ENCODE assay signal across 16 cellular contexts in genomic region chr18:39523281-39523680, GRCh38.
DNase-seq lines count a peak whose midpoint lies in the region; ATAC-seq and TF ChIP-seq lines count a peak whose summit lies in the region.
"Had no signal": no experiment of that assay in that cellular context is flagged by ENCODE, and none has a peak within 500 bp of the region (broad histone marks: within the 10 kb centered on the region; RNA-seq: fewer than 3 reads in every experiment).

No MANE protein-coding gene starts in this region.

- intact Hi-C loops in ascending aorta (cut with DNase I): no loop called here
- intact Hi-C loops in sigmoid colon (cut with DNase I): no loop called here

- no peak for TF ChIP-seq CTCF in astrocyte of the spinal cord (IDR thresholded peaks at IDR 0.05; ENCODE audit: low read depth, low read length)
- no peak for TF ChIP-seq CTCF in kidney epithelial cell (IDR thresholded peaks at IDR 0.05; ENCODE audit: insufficient read depth, low read length, poor library complexity, severe bottlenecking)
- TF ChIP-seq CTCF in ascending aorta (IDR thresholded peaks at IDR 0.05): no peak
- no peak for TF ChIP-seq CTCF in sigmoid colon (IDR thresholded peaks at IDR 0.05)

- no peak for TF ChIP-seq POLR2A in sigmoid colon (IDR thresholded peaks at IDR 0.05)

- no peaks in the 10 kb centered on the region for H3K9me3 ChIP-seq in ascending aorta
- no peaks in the 10 kb centered on the region for H3K9me3 ChIP-seq in sigmoid colon
- H3K9me3 ChIP-seq: thyroid gland had no signal

- in situ Hi-C loops in ACHN (cut with HindIII; ENCODE audit: low pct_ligation_motif_present, low pct_unique_long_range_greater_than_20kb, low sequenced_read_pairs): no loop called here
- in situ Hi-C loops in astrocyte of the spinal cord (cut with HindIII; ENCODE audit: low sequenced_read_pairs): no loop called here

- H3K27ac ChIP-seq in ascending aorta (no peak overlapping the region), sigmoid colon (no peak overlapping the region)
- H3K27ac ChIP-seq: SK-N-MC, thyroid gland had no signal

- H3K4me3 ChIP-seq in astrocyte of the spinal cord (ENCODE audit: low read depth, low read length) (no peak overlapping the region), kidney epithelial cell (ENCODE audit: low read depth, low read length) (no peak overlapping the region), ascending aorta (no peak overlapping the region), sigmoid colon (no peak overlapping the region)
- H3K4me3 ChIP-seq: SK-N-MC, thyroid gland had no signal

- TF ChIP-seq EP300 in sigmoid colon (IDR thresholded peaks at IDR 0.05): no peak

- H3K4me1 ChIP-seq in ascending aorta: no peaks in the 10 kb centered on the region
- no peaks in the 10 kb centered on the region for H3K4me1 ChIP-seq in sigmoid colon

- 91% methylated on average over 1 of the region's 1 CpG for WGBS in sigmoid colon, 2 donors

- ATAC-seq in GM19455 (IDR thresholded peaks at IDR 0.05; ENCODE audit: unreplicated experiment): no peak
- ATAC-seq: sciatic nerve had no signal

- DNase-seq in ACHN (peak; percentile 66), HT-29 (ENCODE audit: low spot score) (peak; percentile 47), astrocyte of the spinal cord (ENCODE audit: low read depth, low spot score) (peak; percentile 22), kidney epithelial cell (ENCODE audit: low read depth) (peak; percentile 58), ascending aorta (ENCODE audit: low spot score in 2 of 2) (no peak), sigmoid colon (no peak)
- DNase-seq in stimulated activated CD4-positive, alpha-beta T cell treated with anti-CD3 and anti-CD28 coated beads, Interleukin-12 subunit alpha, Interleukin-12 subunit beta, amount 100 ng/mL, for 4 hours: no peak
- DNase-seq: activated CD4-positive, CD25-positive, alpha-beta regulatory T cell treated with anti-CD3 and anti-CD28 coated beads, Interleukin-2, amount 50 U/mL, for 72 hours; amniotic stem cell; immature natural killer cell; naive B cell; NCI-H1436; thyroid gland had no signal

- H3K27me3 ChIP-seq in kidney epithelial cell (ENCODE audit: control insufficient read depth, insufficient read depth, low read length) (no peaks in the 10 kb centered on the region), ascending aorta (no peaks in the 10 kb centered on the region), sigmoid colon (no peaks in the 10 kb centered on the region)
- H3K27me3 ChIP-seq: thyroid gland had no signal

- H3K36me3 ChIP-seq in kidney epithelial cell (ENCODE audit: control insufficient read depth, insufficient read depth, low read length): no peaks in the 10 kb centered on the region
- H3K36me3 ChIP-seq in ascending aorta: no peaks in the 10 kb centered on the region
- no peaks in the 10 kb centered on the region for H3K36me3 ChIP-seq in sigmoid colon
- H3K36me3 ChIP-seq: thyroid gland had no signal

Comparison
In these comparisons a context has a peak if more than half of its experiments do, and no peak if none do; other contexts are left out.
1. DNase-seq: peak in ACHN (single experiment), HT-29 (single experiment), astrocyte of the spinal cord (single experiment) and kidney epithelial cell (single experiment); none in ascending aorta (0 of 2), sigmoid colon (single experiment) and stimulated activated CD4-positive, alpha-beta T cell treated with anti-CD3 and anti-CD28 coated beads, Interleukin-12 subunit alpha, Interleukin-12 subunit beta, amount 100 ng/mL, for 4 hours (single experiment).